Comparison of ENCODE assay signal across 8 cellular contexts in genomic region chr15:90266061-90266431, GRCh38. TPM values are rescaled to one million over a fixed set of nuclear protein-coding genes. Genes with fewer than 3 reads are reported as not detected.
DNase-seq lines count a peak whose midpoint lies in the region; ATAC-seq and TF ChIP-seq lines count a peak whose summit lies in the region.

No MANE protein-coding gene starts in this region.

- TF ChIP-seq CTCF in HFF-Myc (IDR thresholded peaks at IDR 0.05; ENCODE audit: low read depth, low read length, missing control alignments) (no peak), osteocyte (IDR thresholded peaks at IDR 0.05) (no peak), GM10248 (IDR thresholded peaks at IDR 0.05; ENCODE audit: control extremely low read depth, extremely low read depth, low read depth, missing control alignments) (no peak)

- no peaks in the 10 kb centered on the region for H3K27me3 Mint-ChIP-seq in activated T-helper 17 cell treated with anti-CD3 and anti-CD28 coated beads, Interleukin-2, amount 50 U/mL, for 72 hours
- no peaks in the 10 kb centered on the region for H3K27me3 Mint-ChIP-seq in osteocyte (ENCODE audit: unreplicated experiment)

- H3K27ac ChIP-seq in aorta (ENCODE audit: low read depth in 1 of 2, low read length in 2 of 2) = peak overlapping the region; percentile 82 to 91

- peak overlapping the region; percentile 97 for H3K4me3 Mint-ChIP-seq in activated T-helper 17 cell treated with anti-CD3 and anti-CD28 coated beads, Interleukin-2, amount 50 U/mL, for 72 hours
- H3K4me3 Mint-ChIP-seq in osteocyte (ENCODE audit: unreplicated experiment) = peak overlapping the region; percentile 93

- intact Hi-C loops in aorta (cut with DNase I) = loop anchor here in 1 of 2 donors (5.0 kb wide), 1 partner anchor 34 kb away; the partner anchor contains the start of genes CIB1 and GDPGP1

- H3K27ac Mint-ChIP-seq in activated T-helper 17 cell treated with anti-CD3 and anti-CD28 coated beads, Interleukin-2, amount 50 U/mL, for 72 hours = peak overlapping the region; percentile 98
- H3K27ac Mint-ChIP-seq in osteocyte (ENCODE audit: unreplicated experiment) = peak overlapping the region; percentile 97

- H3K27me3 ChIP-seq in aorta (ENCODE audit: control insufficient read depth in 1 of 2, insufficient read depth in 2 of 2, low read length in 1 of 2) = no peaks in the 10 kb centered on the region

- peaks cover 3 to 5% of the 10 kb centered on the region in 2 donors for H3K36me3 ChIP-seq in aorta (ENCODE audit: control insufficient read depth in 1 of 2, insufficient read depth in 2 of 2, low read length in 1 of 2)

- CTCF ChIA-PET in GM10248 (lab: Yijun Ruan, JAX) = interaction anchor here (1.3 to 2.1 kb wide), 2 partner anchors 25 to 27 kb away, joined by 3 to 7 read pairs; no protein-coding TSS in a partner anchor

- peaks cover 26% of the 10 kb centered on the region for H3K4me1 Mint-ChIP-seq in activated T-helper 17 cell treated with anti-CD3 and anti-CD28 coated beads, Interleukin-2, amount 50 U/mL, for 72 hours
- peaks cover 41% of the 10 kb centered on the region for H3K4me1 Mint-ChIP-seq in osteocyte (ENCODE audit: unreplicated experiment)

- POLR2A ChIA-PET in GM10248 (lab: Yijun Ruan, JAX) = no interaction called here

- H3K4me1 ChIP-seq in aorta (ENCODE audit: control insufficient read depth in 1 of 2, insufficient read depth in 2 of 2, low read length in 2 of 2) = no peaks in the 10 kb centered on the region

- DNase-seq in EL (peak; percentile 53), HFF-Myc (ENCODE audit: extremely low read depth, low read depth) (no peak), NCI-H526 (lab: John Stamatoyannopoulos, UW) (peak; percentile 63 to 67), germinal center (ENCODE audit: low spot score) (peak; percentile 29), osteocyte (ENCODE audit: extremely low spot score, unreplicated experiment) (no peak), aorta (peak; percentile 68 to 75), GM10248 (ENCODE audit: extremely low spot score) (no peak)

- 0% methylated on average over 16 of the region's 16 CpGs for WGBS in aorta, 2 donors

- H3K4me3 ChIP-seq in HFF-Myc (replicated peaks; ENCODE audit: low read depth, low read length) (peak overlapping the region; percentile 83), aorta (ENCODE audit: low read length in 2 of 2) (peak overlapping the region; percentile 80 to 81)

- peak; percentile 38 for ATAC-seq in activated T-helper 17 cell treated with anti-CD3 and anti-CD28 coated beads, Interleukin-2, amount 50 U/mL, for 72 hours (replicated peaks)
- peak; percentile 31 for ATAC-seq in aorta (ENCODE audit: low FRiP score)

- peaks cover 50% of the 10 kb centered on the region for H3K36me3 Mint-ChIP-seq in activated T-helper 17 cell treated with anti-CD3 and anti-CD28 coated beads, Interleukin-2, amount 50 U/mL, for 72 hours (ENCODE audit: low read depth)
- peaks cover 18% of the 10 kb centered on the region for H3K36me3 Mint-ChIP-seq in osteocyte (ENCODE audit: unreplicated experiment)

- H3K9me3 ChIP-seq in aorta (ENCODE audit: control insufficient read depth, low read length) = no peaks in the 10 kb centered on the region

- no peaks in the 10 kb centered on the region for H3K9me3 Mint-ChIP-seq in activated T-helper 17 cell treated with anti-CD3 and anti-CD28 coated beads, Interleukin-2, amount 50 U/mL, for 72 hours
- no peaks in the 10 kb centered on the region for H3K9me3 Mint-ChIP-seq in osteocyte (ENCODE audit: unreplicated experiment)

RNA-seq across cellular contexts. Expression of gene NGRN, which starts 0.6 kb away (rescaled TPM):
- 10 to 100 TPM; 22.4 to 31.1 TPM for total RNA-seq in activated T-helper 17 cell treated with anti-CD3 and anti-CD28 coated beads, Interleukin-2, amount 50 U/mL, for 72 hours
- 92.3 and 94.8 TPM in 2 replicates for total RNA-seq in osteocyte
- 10 to 100 TPM; 75.6 to 81.5 TPM for total RNA-seq in aorta
- polyA plus RNA-seq in aorta = 100 to 1,000 TPM in 1 of 2 donors, 10 to 100 TPM in 1; 87.9 to 120 TPM

RNA-seq across cellular contexts. Expression of gene TTLL13, which starts 16.7 kb away (rescaled TPM):
- 1 to 10 TPM in 1 of 2 donors, not detected in 1; 1.3 TPM for total RNA-seq in activated T-helper 17 cell treated with anti-CD3 and anti-CD28 coated beads, Interleukin-2, amount 50 U/mL, for 72 hours
- total RNA-seq in osteocyte (not detected in 2 replicates), aorta (not detected)
- not detected for polyA plus RNA-seq in aorta

RNA-seq across cellular contexts. Expression of gene GDPGP1, which starts 32.0 kb away (rescaled TPM):
- total RNA-seq in activated T-helper 17 cell treated with anti-CD3 and anti-CD28 coated beads, Interleukin-2, amount 50 U/mL, for 72 hours = 1 to 10 TPM; 8.2 to 9.4 TPM
- 5.6 and 6.6 TPM in 2 replicates for total RNA-seq in osteocyte
- 1 to 10 TPM; 3.3 to 7.1 TPM for total RNA-seq in aorta
- polyA plus RNA-seq in aorta = 1 to 10 TPM; 1.3 to 2.1 TPM

RNA-seq across cellular contexts. Expression of gene CIB1, which starts 32.3 kb away (rescaled TPM):
- total RNA-seq in activated T-helper 17 cell treated with anti-CD3 and anti-CD28 coated beads, Interleukin-2, amount 50 U/mL, for 72 hours = 100 to 1,000 TPM; 128 to 163 TPM
- total RNA-seq in osteocyte (33.8 and 35.9 TPM in 2 replicates), aorta (10 to 100 TPM; 35.5 to 54.7 TPM)
- polyA plus RNA-seq in aorta = 100 to 1,000 TPM in 1 of 2 donors, 10 to 100 TPM in 1; 94.2 to 128 TPM

Comparison
In these comparisons a context has a peak if more than half of its experiments do, and no peak if none do; other contexts are left out.
1. DNase-seq: peak in EL (single experiment), NCI-H526 (2 of 2), germinal center (single experiment) and aorta (2 of 2); none in HFF-Myc (single experiment), osteocyte (single experiment) and GM10248 (single experiment).